ENCODE assay signal across 21 cellular contexts in the genomic region with DNA sequence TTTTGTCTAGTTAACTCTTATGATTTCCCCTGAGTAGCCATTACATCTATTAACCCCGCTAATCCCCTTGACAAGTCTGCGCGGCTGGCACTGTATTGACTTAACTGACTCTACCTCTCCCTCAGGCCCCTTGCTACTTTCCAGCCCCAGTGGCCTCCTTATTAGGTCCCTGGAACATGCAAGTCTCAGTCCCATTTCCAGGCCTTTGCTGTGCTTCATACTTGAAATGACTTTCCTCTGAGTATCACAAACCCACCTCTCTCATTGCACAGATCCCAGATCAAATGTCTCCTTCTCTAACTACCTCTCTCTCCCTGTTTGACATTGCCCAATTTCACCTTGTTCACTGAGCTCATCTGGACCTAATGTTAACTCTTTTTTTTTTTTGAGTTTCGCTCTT. TPM values are rescaled to one million over a fixed set of nuclear protein-coding genes. Genes with fewer than 3 reads are reported as not detected.
DNase-seq lines count a peak whose midpoint lies in the region; ATAC-seq and TF ChIP-seq lines count a peak whose summit lies in the region.
"Had no signal": no experiment of that assay in that cellular context is flagged by ENCODE, and none has a peak within 500 bp of the region (broad histone marks: within the 10 kb centered on the region; RNA-seq: fewer than 3 reads in every experiment).

No MANE protein-coding gene starts in this region.

- H3K27me3 ChIP-seq in left lung: peaks cover 0 to 19% of the 10 kb centered on the region in 2 donors
- H3K27me3 ChIP-seq: ascending aorta, uterus had no signal

- CTCF ChIA-PET in activated naive CD4-positive, alpha-beta T cell treated with anti-CD3 and anti-CD28 coated beads, Interleukin-2, amount 10 ng/mL, durations not matched to agents 7 days and 5 days (lab: Charles Lee): interaction anchor here (0.8 kb wide), 1 partner anchor 47 kb away, joined by 3 read pairs; no protein-coding TSS in a partner anchor

- H3K4me1 ChIP-seq in left lung: peaks cover 7 to 28% of the 10 kb centered on the region in 2 donors
- H3K4me1 ChIP-seq: HAP-1, uterus had no signal

- H3K4me1 Mint-ChIP-seq in activated naive CD4-positive, alpha-beta T cell treated with anti-CD3 and anti-CD28 coated beads, Interleukin-2, amount 10 ng/mL, durations not matched to agents 7 days and 5 days: peaks cover 31% of the 10 kb centered on the region
- H3K4me1 Mint-ChIP-seq in activated T-helper 1 cell treated with anti-CD3 and anti-CD28 coated beads, Interleukin-12 subunit alpha, Interleukin-12 subunit beta, Interleukin-2, Interleukin-4 antibody, amounts not matched to agents 30 ng/mL and 10 ng/mL and 1 ng/mL, durations not matched to agents 14 hours and 24 hours and 36 hours (ENCODE audit: low read depth): peaks cover 30% of the 10 kb centered on the region
- peaks cover 35% of the 10 kb centered on the region for H3K4me1 Mint-ChIP-seq in memory B cell
- peaks cover 46% of the 10 kb centered on the region for H3K4me1 Mint-ChIP-seq in stimulated activated naive CD8-positive, alpha-beta T cell treated with anti-CD3 and anti-CD28 coated beads, Interleukin-15, amount 100 ng/mL, for 72 hours

- H3K27ac Mint-ChIP-seq in activated naive CD4-positive, alpha-beta T cell treated with anti-CD3 and anti-CD28 coated beads, Interleukin-2, amount 10 ng/mL, durations not matched to agents 7 days and 5 days: peak overlapping the region; percentile 39
- H3K27ac Mint-ChIP-seq in activated T-helper 1 cell treated with anti-CD3 and anti-CD28 coated beads, Interleukin-12 subunit alpha, Interleukin-12 subunit beta, Interleukin-2, Interleukin-4 antibody, amounts not matched to agents 30 ng/mL and 10 ng/mL and 1 ng/mL, durations not matched to agents 14 hours and 24 hours and 36 hours: peak overlapping the region; percentile 82
- no peak overlapping the region for H3K27ac Mint-ChIP-seq in memory B cell
- peak overlapping the region; percentile 80 to 87 for H3K27ac Mint-ChIP-seq in stimulated activated naive CD8-positive, alpha-beta T cell treated with anti-CD3 and anti-CD28 coated beads, Interleukin-15, amount 100 ng/mL, for 72 hours

- DNase-seq in activated naive CD4-positive, alpha-beta T cell treated with anti-CD3 and anti-CD28 coated beads, Interleukin-2, amount 10 ng/mL, durations not matched to agents 7 days and 5 days: no peak
- no peak for DNase-seq in activated naive CD4-positive, alpha-beta T cell treated with anti-CD3 and anti-CD28 coated beads, Interleukin-2, amount 50 U/mL, for 16 hours
- no peak for DNase-seq in activated T-helper 1 cell treated with anti-CD3 and anti-CD28 coated beads, Interleukin-12 subunit alpha, Interleukin-12 subunit beta, Interleukin-2, Interleukin-4 antibody, amounts not matched to agents 30 ng/mL and 10 ng/mL and 1 ng/mL, durations not matched to agents 14 hours and 24 hours and 36 hours (ENCODE audit: low spot score)
- DNase-seq in memory B cell (ENCODE audit: low spot score in 2 of 2) (no peak), left lung (no peak), G401 (ENCODE audit: low spot score) (no peak), COR-L47 (lab: John Stamatoyannopoulos, UW) (no peak)
- DNase-seq in stimulated activated naive CD8-positive, alpha-beta T cell treated with anti-CD3 and anti-CD28 coated beads, Interleukin-15, amount 100 ng/mL, for 72 hours: no peak
- DNase-seq: MV-4-11, NCI-H2081, NCI-H774, SK-N-SH, uterus had no signal

- H3K27me3 Mint-ChIP-seq in activated naive CD4-positive, alpha-beta T cell treated with anti-CD3 and anti-CD28 coated beads, Interleukin-2, amount 10 ng/mL, durations not matched to agents 7 days and 5 days: peaks cover 33% of the 10 kb centered on the region
- H3K27me3 Mint-ChIP-seq in activated T-helper 1 cell treated with anti-CD3 and anti-CD28 coated beads, Interleukin-12 subunit alpha, Interleukin-12 subunit beta, Interleukin-2, Interleukin-4 antibody, amounts not matched to agents 30 ng/mL and 10 ng/mL and 1 ng/mL, durations not matched to agents 14 hours and 24 hours and 36 hours (ENCODE audit: insufficient read depth): peaks cover 10% of the 10 kb centered on the region
- peaks cover 5% of the 10 kb centered on the region for H3K27me3 Mint-ChIP-seq in memory B cell
- peaks cover 18% of the 10 kb centered on the region for H3K27me3 Mint-ChIP-seq in stimulated activated naive CD8-positive, alpha-beta T cell treated with anti-CD3 and anti-CD28 coated beads, Interleukin-15, amount 100 ng/mL, for 72 hours

- no peak for TF ChIP-seq CTCF in left lung (IDR thresholded peaks at IDR 0.05)

- H3K27ac ChIP-seq in left lung: no peak overlapping the region
- H3K27ac ChIP-seq: uterus had no signal

- in situ Hi-C loops in G401 (cut with HindIII; ENCODE audit: low sequenced_read_pairs): no loop called here

- no peaks in the 10 kb centered on the region for H3K9me3 ChIP-seq in left lung
- H3K9me3 ChIP-seq: ascending aorta, HAP-1, SK-N-SH, uterus had no signal

- peaks cover 0 to 33% of the 10 kb centered on the region in 2 donors for H3K36me3 ChIP-seq in left lung
- H3K36me3 ChIP-seq: uterus had no signal

- H3K9me3 Mint-ChIP-seq in activated naive CD4-positive, alpha-beta T cell treated with anti-CD3 and anti-CD28 coated beads, Interleukin-2, amount 10 ng/mL, durations not matched to agents 7 days and 5 days: peaks cover 3% of the 10 kb centered on the region
- H3K9me3 Mint-ChIP-seq in activated T-helper 1 cell treated with anti-CD3 and anti-CD28 coated beads, Interleukin-12 subunit alpha, Interleukin-12 subunit beta, Interleukin-2, Interleukin-4 antibody, amounts not matched to agents 30 ng/mL and 10 ng/mL and 1 ng/mL, durations not matched to agents 14 hours and 24 hours and 36 hours: no peaks in the 10 kb centered on the region
- H3K9me3 Mint-ChIP-seq in memory B cell: peaks cover 2% of the 10 kb centered on the region
- peaks cover 0 to 5% of the 10 kb centered on the region in 2 donors for H3K9me3 Mint-ChIP-seq in stimulated activated naive CD8-positive, alpha-beta T cell treated with anti-CD3 and anti-CD28 coated beads, Interleukin-15, amount 100 ng/mL, for 72 hours

- intact Hi-C loops in activated T-helper 1 cell treated with anti-CD3 and anti-CD28 coated beads, Interleukin-12 subunit alpha, Interleukin-12 subunit beta, Interleukin-2, Interleukin-4 antibody, amounts not matched to agents 30 ng/mL and 10 ng/mL and 1 ng/mL, durations not matched to agents 14 hours and 24 hours and 36 hours (cut with micrococcal nuclease): no loop called here
- intact Hi-C loops in left lung (cut with DNase I): no loop called here

- peak overlapping the region; percentile 58 for H3K4me3 Mint-ChIP-seq in activated naive CD4-positive, alpha-beta T cell treated with anti-CD3 and anti-CD28 coated beads, Interleukin-2, amount 10 ng/mL, durations not matched to agents 7 days and 5 days
- H3K4me3 Mint-ChIP-seq in activated T-helper 1 cell treated with anti-CD3 and anti-CD28 coated beads, Interleukin-12 subunit alpha, Interleukin-12 subunit beta, Interleukin-2, Interleukin-4 antibody, amounts not matched to agents 30 ng/mL and 10 ng/mL and 1 ng/mL, durations not matched to agents 14 hours and 24 hours and 36 hours: peak overlapping the region; percentile 45
- H3K4me3 Mint-ChIP-seq in memory B cell: peak overlapping the region; percentile 25
- peak overlapping the region; percentile 2 to 54 for H3K4me3 Mint-ChIP-seq in stimulated activated naive CD8-positive, alpha-beta T cell treated with anti-CD3 and anti-CD28 coated beads, Interleukin-15, amount 100 ng/mL, for 72 hours

- ATAC-seq in memory B cell (ENCODE audit: low read depth) (no peak), left lung (no peak)
- ATAC-seq in stimulated activated naive CD8-positive, alpha-beta T cell treated with anti-CD3 and anti-CD28 coated beads, Interleukin-15, amount 100 ng/mL, for 72 hours: no peak
- ATAC-seq: esophagus mucosa, Panc1 had no signal

- H3K36me3 Mint-ChIP-seq in activated naive CD4-positive, alpha-beta T cell treated with anti-CD3 and anti-CD28 coated beads, Interleukin-2, amount 10 ng/mL, durations not matched to agents 7 days and 5 days: peaks cover 23% of the 10 kb centered on the region
- peaks cover 16% of the 10 kb centered on the region for H3K36me3 Mint-ChIP-seq in activated T-helper 1 cell treated with anti-CD3 and anti-CD28 coated beads, Interleukin-12 subunit alpha, Interleukin-12 subunit beta, Interleukin-2, Interleukin-4 antibody, amounts not matched to agents 30 ng/mL and 10 ng/mL and 1 ng/mL, durations not matched to agents 14 hours and 24 hours and 36 hours (ENCODE audit: low read depth)
- H3K36me3 Mint-ChIP-seq in memory B cell: peaks cover 12% of the 10 kb centered on the region

- no peak overlapping the region for H3K4me3 ChIP-seq in left lung
- H3K4me3 ChIP-seq: ascending aorta, HAP-1, uterus had no signal

RNA-seq across cellular contexts. Expression of a gene that starts 13.2 kb away (rescaled TPM):
- 6.8 and 8.9 TPM in 2 replicates for total RNA-seq in activated T-helper 1 cell treated with anti-CD3 and anti-CD28 coated beads, Interleukin-12 subunit alpha, Interleukin-12 subunit beta, Interleukin-2, Interleukin-4 antibody, amounts not matched to agents 30 ng/mL and 10 ng/mL and 1 ng/mL, durations not matched to agents 14 hours and 24 hours and 36 hours
- total RNA-seq in left lung: 10 to 100 TPM; 15.9 to 27.3 TPM
- total RNA-seq in G401 (2014; rRNA removed; shearing (Covaris generic)): 0.98 and 4.7 TPM in 2 replicates

RNA-seq across cellular contexts. Expression of a gene that starts 17.5 kb away (rescaled TPM):
- total RNA-seq in activated T-helper 1 cell treated with anti-CD3 and anti-CD28 coated beads, Interleukin-12 subunit alpha, Interleukin-12 subunit beta, Interleukin-2, Interleukin-4 antibody, amounts not matched to agents 30 ng/mL and 10 ng/mL and 1 ng/mL, durations not matched to agents 14 hours and 24 hours and 36 hours: not detected in 2 replicates
- under 1 TPM; 0.26 to 0.50 TPM for total RNA-seq in left lung
- not detected in 2 replicates for total RNA-seq in G401 (2014; rRNA removed; shearing (Covaris generic))
- total RNA-seq: esophagus mucosa, glomerular endothelial cell had no signal

RNA-seq across cellular contexts. Expression of a gene that starts 45.4 kb away (rescaled TPM):
- not detected in 2 replicates for total RNA-seq in activated T-helper 1 cell treated with anti-CD3 and anti-CD28 coated beads, Interleukin-12 subunit alpha, Interleukin-12 subunit beta, Interleukin-2, Interleukin-4 antibody, amounts not matched to agents 30 ng/mL and 10 ng/mL and 1 ng/mL, durations not matched to agents 14 hours and 24 hours and 36 hours
- 100 to 1,000 TPM in 1 of 2 donors, 10 to 100 TPM in 1; 20.0 to 193 TPM for total RNA-seq in left lung
- not detected in 2 replicates for total RNA-seq in G401 (2014; rRNA removed; shearing (Covaris generic))
- total RNA-seq: glomerular endothelial cell, lung microvascular endothelial cell had no signal

RNA-seq across cellular contexts. Expression of a gene that starts 54.7 kb away (rescaled TPM):
- total RNA-seq in activated T-helper 1 cell treated with anti-CD3 and anti-CD28 coated beads, Interleukin-12 subunit alpha, Interleukin-12 subunit beta, Interleukin-2, Interleukin-4 antibody, amounts not matched to agents 30 ng/mL and 10 ng/mL and 1 ng/mL, durations not matched to agents 14 hours and 24 hours and 36 hours: not detected in 2 replicates
- 10 to 100 TPM in 1 of 2 donors, 1 to 10 TPM in 1; 5.9 to 41.7 TPM for total RNA-seq in left lung
- total RNA-seq in G401 (2014; rRNA removed; shearing (Covaris generic)): not detected in 2 replicates
- total RNA-seq: glomerular endothelial cell, lung microvascular endothelial cell had no signal

RNA-seq across cellular contexts. Expression of a gene that starts 59.7 kb away (rescaled TPM):
- total RNA-seq in activated T-helper 1 cell treated with anti-CD3 and anti-CD28 coated beads, Interleukin-12 subunit alpha, Interleukin-12 subunit beta, Interleukin-2, Interleukin-4 antibody, amounts not matched to agents 30 ng/mL and 10 ng/mL and 1 ng/mL, durations not matched to agents 14 hours and 24 hours and 36 hours: not detected in 2 replicates
- total RNA-seq in left lung: 10 to 100 TPM; 13.4 to 59.9 TPM
- total RNA-seq in G401 (2014; rRNA removed; shearing (Covaris generic)): not detected in 2 replicates
- total RNA-seq: lung microvascular endothelial cell, osteoblast, skeletal muscle tissue had no signal

Comparison
In these comparisons a context has a peak if more than half of its experiments do, and no peak if none do; other contexts are left out.
1. RNA of a gene that starts 45.4 kb away (total RNA-seq): 20.0 to 193 TPM in left lung; not detected in activated T-helper 1 cell treated with anti-CD3 and anti-CD28 coated beads, Interleukin-12 subunit alpha, Interleukin-12 subunit beta, Interleukin-2, Interleukin-4 antibody, amounts not matched to agents 30 ng/mL and 10 ng/mL and 1 ng/mL, durations not matched to agents 14 hours and 24 hours and 36 hours and not detected in G401; every median in the first group is over 10 times any median in the second.
2. Peak in every context shown above with its lines, with median percentiles within 50 percentile points of each other: H3K4me3 Mint-ChIP-seq.